In genomic region chr16:29604641-29605549, GRCh38 we compare ENCODE assay signal across 8 cellular contexts. TPM values are rescaled to one million over a fixed set of nuclear protein-coding genes. Genes with fewer than 3 reads are reported as not detected.
A peak's percentile ranks its signal among the peaks of the same experiment; 100 is the strongest.
DNase-seq lines count a peak whose midpoint lies in the region; ATAC-seq and TF ChIP-seq lines count a peak whose summit lies in the region.
"Not testable (repeated sequence)": the region's sequence is repeated elsewhere in the genome, so short reads cannot be mapped to it uniquely, and the experiment has no call there.

No MANE protein-coding gene starts in this region.

- H3K4me3 Mint-ChIP-seq in activated CD4-positive, alpha-beta T cell treated with anti-CD3 and anti-CD28 coated beads, Interleukin-2, amount 10 ng/mL, durations not matched to agents 7 days and 5 days = not testable (repeated sequence)

- TF ChIP-seq POLR2A in spleen (IDR thresholded peaks at IDR 0.05) = not testable (repeated sequence)

- not testable (repeated sequence) for TF ChIP-seq CTCF in AG09319 (IDR thresholded peaks at IDR 0.05; ENCODE audit: low read depth, low read length); brain microvascular endothelial cell (IDR thresholded peaks at IDR 0.05; ENCODE audit: low read depth, low read length, missing control alignments); mucosa of descending colon (IDR thresholded peaks at IDR 0.05); spleen (IDR thresholded peaks at IDR 0.05 in 8 of 11, conservative IDR thresholded peaks at IDR 0.05 in 3 of 11)

- not testable (repeated sequence) for H3K9me3 Mint-ChIP-seq in activated CD4-positive, alpha-beta T cell treated with anti-CD3 and anti-CD28 coated beads, Interleukin-2, amount 10 ng/mL, durations not matched to agents 7 days and 5 days

- intact Hi-C loops in mucosa of descending colon (cut with DNase I, micrococcal nuclease); spleen (cut with DNase I; ENCODE audit: low total_unique reads): not testable (repeated sequence)

- H3K27me3 ChIP-seq in brain microvascular endothelial cell (replicated peaks); spleen (replicated peaks in 1 of 7): not testable (repeated sequence)

- POLR2A ChIA-PET in activated CD4-positive, alpha-beta T cell treated with anti-CD3 and anti-CD28 coated beads, Interleukin-2, amount 10 ng/mL, durations not matched to agents 7 days and 5 days (lab: Charles Lee) = not testable (repeated sequence)

- H3K4me1 ChIP-seq in mucosa of descending colon (ENCODE audit: low read depth) (peaks cover 18% of the 10 kb centered on the region), spleen (peaks cover 3 to 75% (median 25%) of the 10 kb centered on the region in 6 donors)

- not testable (repeated sequence) for H3K4me3 ChIP-seq in brain microvascular endothelial cell (ENCODE audit: low read depth, low read length); mucosa of descending colon; spleen

- DNase-seq in AG09319 (ENCODE audit: extremely low read depth, low read depth) = peak; percentile 14
- peak; percentile 73 for DNase-seq in H4 (ENCODE audit: low spot score)
- DNase-seq in NCI-H69 (lab: John Stamatoyannopoulos, UW) = peak; percentile 84
- not testable (repeated sequence) for DNase-seq in activated CD4-positive, alpha-beta T cell treated with anti-CD3 and anti-CD28 coated beads, Interleukin-2, amount 10 ng/mL, durations not matched to agents 7 days and 5 days
- peak; percentile 83 for DNase-seq in brain microvascular endothelial cell
- DNase-seq in foreskin melanocyte = peak; percentile 74
- DNase-seq in mucosa of descending colon = peak in 1 of 3 donors; percentile 43
- peak; percentile 53 for DNase-seq in spleen

- H3K36me3 ChIP-seq in brain microvascular endothelial cell (replicated peaks); mucosa of descending colon (ENCODE audit: low read depth); spleen: not testable (repeated sequence)

- CTCF ChIA-PET in activated CD4-positive, alpha-beta T cell treated with anti-CD3 and anti-CD28 coated beads, Interleukin-2, amount 10 ng/mL, durations not matched to agents 7 days and 5 days (lab: Charles Lee) = not testable (repeated sequence)

- peaks cover 58% of the 10 kb centered on the region for H3K4me1 Mint-ChIP-seq in activated CD4-positive, alpha-beta T cell treated with anti-CD3 and anti-CD28 coated beads, Interleukin-2, amount 10 ng/mL, durations not matched to agents 7 days and 5 days

- not testable (repeated sequence) for H3K9me3 ChIP-seq in mucosa of descending colon, spleen

- peak; percentile 10 for ATAC-seq in mucosa of descending colon

- peak overlapping the region; percentile 71 for H3K27ac Mint-ChIP-seq in activated CD4-positive, alpha-beta T cell treated with anti-CD3 and anti-CD28 coated beads, Interleukin-2, amount 10 ng/mL, durations not matched to agents 7 days and 5 days

- in situ Hi-C loops in brain microvascular endothelial cell (cut with HindIII; ENCODE audit: low pct_ligation_motif_present, low sequenced_read_pairs) = not testable (repeated sequence)

- peak overlapping the region; percentile 35 for H3K27ac ChIP-seq in brain microvascular endothelial cell
- H3K27ac ChIP-seq in spleen = not testable (repeated sequence)

- not testable (repeated sequence) for H3K36me3 Mint-ChIP-seq in activated CD4-positive, alpha-beta T cell treated with anti-CD3 and anti-CD28 coated beads, Interleukin-2, amount 10 ng/mL, durations not matched to agents 7 days and 5 days (ENCODE audit: low read depth)

- WGBS in spleen, 5 donors = 70 to 76% (median 74%) methylated on average over 20 to 21 of the region's 21 CpGs

- H3K27me3 Mint-ChIP-seq in activated CD4-positive, alpha-beta T cell treated with anti-CD3 and anti-CD28 coated beads, Interleukin-2, amount 10 ng/mL, durations not matched to agents 7 days and 5 days = not testable (repeated sequence)

RNA-seq across cellular contexts. Expression of gene SPN, which starts 58.2 kb away (rescaled TPM):
- 0.70 and 2.8 TPM in 2 replicates for total RNA-seq in H4 (2014; rRNA removed; shearing (Covaris generic))
- total RNA-seq in activated CD4-positive, alpha-beta T cell treated with anti-CD3 and anti-CD28 coated beads, Interleukin-2, amount 10 ng/mL, durations not matched to agents 7 days and 5 days = 100 to 1,000 TPM; 351 to 357 TPM
- total RNA-seq in mucosa of descending colon (1 to 10 TPM; 4.4 to 6.0 (median 4.5) TPM), spleen (10 to 100 TPM; 21.6 to 46.4 (median 28.7) TPM)
- polyA plus RNA-seq in spleen = 1 to 10 TPM; 3.9 to 9.1 (median 7.3) TPM

Comparison
In these comparisons a context has a peak if more than half of its experiments do, and no peak if none do; other contexts are left out.
1. RNA of gene SPN, which starts 58.2 kb away (total RNA-seq): 351 to 357 TPM in activated CD4-positive, alpha-beta T cell treated with anti-CD3 and anti-CD28 coated beads, Interleukin-2, amount 10 ng/mL, durations not matched to agents 7 days and 5 days; 21.6 to 46.4 TPM in spleen, 4.4 to 6.0 TPM in mucosa of descending colon and 0.70 to 2.8 TPM in H4; every median in the first group is over 4 times any median in the second.